Comparison of ENCODE assay signal across 10 cellular contexts in genomic region chr15:51731549-51732267, GRCh38. TPM values are rescaled to one million over a fixed set of nuclear protein-coding genes. Genes with fewer than 3 reads are reported as not detected.
DNase-seq lines count a peak whose midpoint lies in the region; ATAC-seq and TF ChIP-seq lines count a peak whose summit lies in the region.
"Had no signal": no experiment of that assay in that cellular context is flagged by ENCODE, and none has a peak within 500 bp of the region (broad histone marks: within the 10 kb centered on the region; RNA-seq: fewer than 3 reads in every experiment).

No MANE protein-coding gene starts in this region.

- ATAC-seq in HG02623 (IDR thresholded peaks at IDR 0.05; ENCODE audit: unreplicated experiment) (peak; percentile 46), left lobe of liver (peak; percentile 78)
- peak; percentile 54 for ATAC-seq in activated naive CD8-positive, alpha-beta T cell treated with anti-CD3 and anti-CD28 coated beads, Interleukin-2, amount 10 ng/mL, durations not matched to agents 7 days and 5 days (ENCODE audit: low read depth)

- peak overlapping the region; percentile 69 to 70 for H3K27ac ChIP-seq in tibial artery

- no peaks in the 10 kb centered on the region for H3K9me3 Mint-ChIP-seq in activated naive CD8-positive, alpha-beta T cell treated with anti-CD3 and anti-CD28 coated beads, Interleukin-2, amount 10 ng/mL, durations not matched to agents 7 days and 5 days
- H3K9me3 Mint-ChIP-seq: brain had no signal

- intact Hi-C loops in tibial artery (cut with DNase I; ENCODE audit: low total_unique reads): no loop called here

- no peaks in the 10 kb centered on the region for H3K27me3 ChIP-seq in tibial artery

- peak overlapping the region; percentile 35 to 44 for H3K4me3 ChIP-seq in tibial artery

- H3K4me1 Mint-ChIP-seq in activated naive CD8-positive, alpha-beta T cell treated with anti-CD3 and anti-CD28 coated beads, Interleukin-2, amount 10 ng/mL, durations not matched to agents 7 days and 5 days: peaks cover 60% of the 10 kb centered on the region

- peaks cover 21% of the 10 kb centered on the region for H3K36me3 Mint-ChIP-seq in activated naive CD8-positive, alpha-beta T cell treated with anti-CD3 and anti-CD28 coated beads, Interleukin-2, amount 10 ng/mL, durations not matched to agents 7 days and 5 days
- H3K36me3 Mint-ChIP-seq: brain had no signal

- H3K9me3 ChIP-seq in tibial artery: no peaks in the 10 kb centered on the region

- no peaks in the 10 kb centered on the region for H3K36me3 ChIP-seq in tibial artery

- TF ChIP-seq CTCF in tibial artery (IDR thresholded peaks at IDR 0.05): no peak

- peak overlapping the region; percentile 85 for H3K4me3 Mint-ChIP-seq in activated naive CD8-positive, alpha-beta T cell treated with anti-CD3 and anti-CD28 coated beads, Interleukin-2, amount 10 ng/mL, durations not matched to agents 7 days and 5 days

- peak overlapping the region; percentile 97 for H3K27ac Mint-ChIP-seq in activated naive CD8-positive, alpha-beta T cell treated with anti-CD3 and anti-CD28 coated beads, Interleukin-2, amount 10 ng/mL, durations not matched to agents 7 days and 5 days

- H3K4me1 ChIP-seq in tibial artery: peaks cover 0 to 31% (median 23%) of the 10 kb centered on the region in 4 donors

- DNase-seq in NCI-H2107 treated with DMSO at 0.1 percent for 48 hours (lab: John Stamatoyannopoulos, UW; ENCODE audit: unreplicated experiment) (peak; percentile 53), NCI-H2107 (lab: John Stamatoyannopoulos, UW) (no peak), NCI-H526 (lab: John Stamatoyannopoulos, UW) (peak; percentile 27 to 81), left lobe of liver (ENCODE audit: low spot score) (no peak), tibial artery (no peak), NCI-H2227 (lab: John Stamatoyannopoulos, UW; ENCODE audit: unreplicated experiment) (no peak)
- peak; percentile 47 for DNase-seq in activated naive CD8-positive, alpha-beta T cell treated with anti-CD3 and anti-CD28 coated beads, Interleukin-2, amount 10 ng/mL, durations not matched to agents 7 days and 5 days

- POLR2A ChIA-PET in activated naive CD8-positive, alpha-beta T cell treated with anti-CD3 and anti-CD28 coated beads, Interleukin-2, amount 10 ng/mL, durations not matched to agents 7 days and 5 days (lab: Charles Lee): interaction anchor here (0.8 kb wide), 1 partner anchor 81 kb away, joined by 4 read pairs; no protein-coding TSS in a partner anchor

- H3K27me3 Mint-ChIP-seq in activated naive CD8-positive, alpha-beta T cell treated with anti-CD3 and anti-CD28 coated beads, Interleukin-2, amount 10 ng/mL, durations not matched to agents 7 days and 5 days: no peaks in the 10 kb centered on the region
- H3K27me3 Mint-ChIP-seq: brain had no signal

RNA-seq across cellular contexts. Expression of gene LYSMD2, which starts 5.7 kb away (rescaled TPM):
- total RNA-seq in activated naive CD8-positive, alpha-beta T cell treated with anti-CD3 and anti-CD28 coated beads, Interleukin-2, amount 10 ng/mL, durations not matched to agents 7 days and 5 days: 10 to 100 TPM; 24.1 to 27.3 TPM
- total RNA-seq in left lobe of liver: 4.8 TPM

RNA-seq across cellular contexts. Expression of gene TMOD2, which starts 19.7 kb away (rescaled TPM):
- 10 to 100 TPM; 14.7 to 16.0 TPM for total RNA-seq in activated naive CD8-positive, alpha-beta T cell treated with anti-CD3 and anti-CD28 coated beads, Interleukin-2, amount 10 ng/mL, durations not matched to agents 7 days and 5 days
- total RNA-seq in left lobe of liver: 1.4 TPM

RNA-seq across cellular contexts. Expression of gene SCG3, which starts 50.4 kb away (rescaled TPM):
- not detected for total RNA-seq in activated naive CD8-positive, alpha-beta T cell treated with anti-CD3 and anti-CD28 coated beads, Interleukin-2, amount 10 ng/mL, durations not matched to agents 7 days and 5 days
- not detected for total RNA-seq in left lobe of liver
- total RNA-seq: subcutaneous adipose tissue had no signal

Comparison
In these comparisons a context has a peak if more than half of its experiments do, and no peak if none do; other contexts are left out.
1. DNase-seq: peak in NCI-H2107 treated with DMSO at 0.1 percent for 48 hours (single experiment), NCI-H526 (2 of 2) and activated naive CD8-positive, alpha-beta T cell treated with anti-CD3 and anti-CD28 coated beads, Interleukin-2, amount 10 ng/mL, durations not matched to agents 7 days and 5 days (single experiment); none in NCI-H2107 (single experiment), left lobe of liver (single experiment), tibial artery (0 of 2) and NCI-H2227 (single experiment).
2. Peak in every context shown above with its lines, with median percentiles within 50 percentile points of each other: ATAC-seq.